ENCODE assay signal across 22 cellular contexts in genomic region chr1:40998668-40999067, GRCh38.
"Had no signal": no experiment of that assay in that cellular context is flagged by ENCODE, and none has a peak within 500 bp of the region (broad histone marks: within the 10 kb centered on the region; RNA-seq: fewer than 3 reads in every experiment).

No MANE protein-coding gene starts in this region.

- H3K27ac ChIP-seq: HL-60, SJSA1, SK-N-MC had no signal

- DNase-seq: IMR-90, Karpas-422, KG1, MM.1S, NCI-H1092 treated with DMSO at 0.1 percent for 48 hours, NCI-H1436, NCI-H187, NCI-H2029, NCI-H2081 treated with DMSO at 0.1 percent for 48 hours, NCI-H2171, NCI-H226, NCI-H446, NCI-H510A, NCI-H524 treated with DMSO at 0.1 percent for 48 hours, NCI-H69, NCI-H774, Right ventricle myocardium superior, RPMI8226, SIG-M5 had no signal
